Comparison of ENCODE assay signal across 1 cellular context in the genomic region with DNA sequence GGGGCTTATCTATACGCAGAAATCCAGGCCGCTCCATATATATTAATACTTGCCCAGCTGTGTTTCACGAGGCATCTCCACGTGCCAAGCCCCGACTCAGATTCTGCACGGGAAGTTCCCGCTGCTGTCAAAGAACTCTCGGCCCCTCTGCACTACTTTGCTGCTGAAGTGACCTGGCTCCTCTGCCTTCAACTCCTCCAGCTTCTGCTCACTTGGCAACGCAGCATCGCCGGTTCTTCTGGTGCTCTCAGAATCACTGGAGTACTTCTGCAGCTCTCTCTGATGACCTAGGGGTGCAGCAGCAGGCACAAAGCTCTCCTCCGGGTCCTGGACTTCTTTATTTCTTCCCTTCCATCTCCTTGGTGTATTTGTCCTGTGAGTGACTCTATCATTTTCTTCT.
TF ChIP-seq lines count a peak whose summit lies in the region.

No MANE protein-coding gene starts in this region.

TF ChIP-seq in HepG2, 621 proteins besides CTCF, POLR2A, EP300 and RAD21:
- TF ChIP-seq ZNF44 (CRISPR knock-in tag; IDR thresholded peaks at IDR 0.05) (no peak), PAF1 (CRISPR knock-in tag; IDR thresholded peaks at IDR 0.05) (no peak), ZNF296 (CRISPR knock-in tag; conservative IDR thresholded peaks at IDR 0.05) (no peak), ELF1 (CRISPR knock-in tag; IDR thresholded peaks at IDR 0.05) (no peak), THYN1 (CRISPR knock-in tag; IDR thresholded peaks at IDR 0.05; ENCODE audit: borderline replicate concordance, low read depth) (no peak), KLF9 (CRISPR knock-in tag; IDR thresholded peaks at IDR 0.05; ENCODE audit: low read depth) (no peak), ZNF121 (CRISPR knock-in tag; IDR thresholded peaks at IDR 0.05) (no peak), ETV5 (CRISPR knock-in tag; IDR thresholded peaks at IDR 0.05; ENCODE audit: borderline replicate concordance) (no peak), NBN (conservative IDR thresholded peaks at IDR 0.05) (no peak), RFX3 (CRISPR knock-in tag; IDR thresholded peaks at IDR 0.05) (no peak), PAWR (CRISPR knock-in tag; IDR thresholded peaks at IDR 0.05; ENCODE audit: borderline replicate concordance) (no peak), ZNF782 (CRISPR knock-in tag; IDR thresholded peaks at IDR 0.05; ENCODE audit: borderline replicate concordance) (no peak), MIER3 (CRISPR knock-in tag; IDR thresholded peaks at IDR 0.05; ENCODE audit: borderline replicate concordance) (no peak), ZNF772 (CRISPR knock-in tag; IDR thresholded peaks at IDR 0.05) (no peak), NFE2L1 (CRISPR knock-in tag; IDR thresholded peaks at IDR 0.05; ENCODE audit: borderline replicate concordance) (no peak), EZH2 (conservative IDR thresholded peaks at IDR 0.05; ENCODE audit: low read depth, low read length) (no peak)
- TF ChIP-seq, protein P1, sequence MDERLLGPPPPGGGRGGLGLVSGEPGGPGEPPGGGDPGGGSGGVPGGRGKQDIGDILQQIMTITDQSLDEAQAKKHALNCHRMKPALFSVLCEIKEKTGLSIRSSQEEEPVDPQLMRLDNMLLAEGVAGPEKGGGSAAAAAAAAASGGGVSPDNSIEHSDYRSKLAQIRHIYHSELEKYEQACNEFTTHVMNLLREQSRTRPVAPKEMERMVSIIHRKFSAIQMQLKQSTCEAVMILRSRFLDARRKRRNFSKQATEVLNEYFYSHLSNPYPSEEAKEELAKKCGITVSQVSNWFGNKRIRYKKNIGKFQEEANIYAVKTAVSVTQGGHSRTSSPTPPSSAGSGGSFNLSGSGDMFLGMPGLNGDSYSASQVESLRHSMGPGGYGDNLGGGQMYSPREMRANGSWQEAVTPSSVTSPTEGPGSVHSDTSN (CRISPR knock-in tag; IDR thresholded peaks at IDR 0.05) = no peak
- TF ChIP-seq, protein P2, sequence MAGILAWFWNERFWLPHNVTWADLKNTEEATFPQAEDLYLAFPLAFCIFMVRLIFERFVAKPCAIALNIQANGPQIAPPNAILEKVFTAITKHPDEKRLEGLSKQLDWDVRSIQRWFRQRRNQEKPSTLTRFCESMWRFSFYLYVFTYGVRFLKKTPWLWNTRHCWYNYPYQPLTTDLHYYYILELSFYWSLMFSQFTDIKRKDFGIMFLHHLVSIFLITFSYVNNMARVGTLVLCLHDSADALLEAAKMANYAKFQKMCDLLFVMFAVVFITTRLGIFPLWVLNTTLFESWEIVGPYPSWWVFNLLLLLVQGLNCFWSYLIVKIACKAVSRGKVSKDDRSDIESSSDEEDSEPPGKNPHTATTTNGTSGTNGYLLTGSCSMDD (CRISPR knock-in tag; IDR thresholded peaks at IDR 0.05) = no peak
- TF ChIP-seq, protein P3, sequence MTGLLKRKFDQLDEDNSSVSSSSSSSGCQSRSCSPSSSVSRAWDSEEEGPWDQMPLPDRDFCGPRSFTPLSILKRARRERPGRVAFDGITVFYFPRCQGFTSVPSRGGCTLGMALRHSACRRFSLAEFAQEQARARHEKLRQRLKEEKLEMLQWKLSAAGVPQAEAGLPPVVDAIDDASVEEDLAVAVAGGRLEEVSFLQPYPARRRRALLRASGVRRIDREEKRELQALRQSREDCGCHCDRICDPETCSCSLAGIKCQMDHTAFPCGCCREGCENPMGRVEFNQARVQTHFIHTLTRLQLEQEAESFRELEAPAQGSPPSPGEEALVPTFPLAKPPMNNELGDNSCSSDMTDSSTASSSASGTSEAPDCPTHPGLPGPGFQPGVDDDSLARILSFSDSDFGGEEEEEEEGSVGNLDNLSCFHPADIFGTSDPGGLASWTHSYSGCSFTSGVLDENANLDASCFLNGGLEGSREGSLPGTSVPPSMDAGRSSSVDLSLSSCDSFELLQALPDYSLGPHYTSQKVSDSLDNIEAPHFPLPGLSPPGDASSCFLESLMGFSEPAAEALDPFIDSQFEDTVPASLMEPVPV (CRISPR knock-in tag; IDR thresholded peaks at IDR 0.05) = no peak
- TF ChIP-seq, protein P4, sequence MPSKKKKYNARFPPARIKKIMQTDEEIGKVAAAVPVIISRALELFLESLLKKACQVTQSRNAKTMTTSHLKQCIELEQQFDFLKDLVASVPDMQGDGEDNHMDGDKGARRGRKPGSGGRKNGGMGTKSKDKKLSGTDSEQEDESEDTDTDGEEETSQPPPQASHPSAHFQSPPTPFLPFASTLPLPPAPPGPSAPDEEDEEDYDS (CRISPR knock-in tag; IDR thresholded peaks at IDR 0.05) = no peak
TF ChIP-seq in HepG2: peak in this region for 0.
